In genomic region chr20:43840382-43841070, GRCh38 we compare ENCODE assay signal across 8 cellular contexts.
DNase-seq lines count a peak whose midpoint lies in the region; ATAC-seq and TF ChIP-seq lines count a peak whose summit lies in the region.

No MANE protein-coding gene starts in this region.

- peaks cover 58% of the 10 kb centered on the region for H3K4me1 Mint-ChIP-seq in activated CD8-positive, alpha-beta memory T cell treated with anti-CD3 and anti-CD28 coated beads, Interleukin-2, amount 10 ng/mL, durations not matched to agents 7 days and 5 days
- peaks cover 58% of the 10 kb centered on the region for H3K4me1 Mint-ChIP-seq in activated T-cell treated with anti-CD3 and anti-CD28 coated beads, Interleukin-2, amount 50 U/mL, for 72 hours (ENCODE audit: low read depth)

- no peaks in the 10 kb centered on the region for H3K36me3 Mint-ChIP-seq in activated CD8-positive, alpha-beta memory T cell treated with anti-CD3 and anti-CD28 coated beads, Interleukin-2, amount 10 ng/mL, durations not matched to agents 7 days and 5 days
- H3K36me3 Mint-ChIP-seq in activated T-cell treated with anti-CD3 and anti-CD28 coated beads, Interleukin-2, amount 50 U/mL, for 72 hours (ENCODE audit: insufficient read depth in 2 of 2), result no peaks in the 10 kb centered on the region

- H3K27me3 ChIP-seq in liver (ENCODE audit: control insufficient read depth in 4 of 4, insufficient read depth in 4 of 4, low read length in 3 of 4), result no peaks in the 10 kb centered on the region
- no peaks in the 10 kb centered on the region for H3K27me3 ChIP-seq in ovary

- H3K4me3 Mint-ChIP-seq in activated CD8-positive, alpha-beta memory T cell treated with anti-CD3 and anti-CD28 coated beads, Interleukin-2, amount 10 ng/mL, durations not matched to agents 7 days and 5 days, result peak overlapping the region; percentile 31
- peak overlapping the region; percentile 33 to 54 for H3K4me3 Mint-ChIP-seq in activated T-cell treated with anti-CD3 and anti-CD28 coated beads, Interleukin-2, amount 50 U/mL, for 72 hours

- TF ChIP-seq EP300 in ovary (IDR thresholded peaks at IDR 0.05), result no peak

- no peaks in the 10 kb centered on the region for H3K36me3 ChIP-seq in liver (ENCODE audit: control insufficient read depth in 4 of 4, insufficient read depth in 3 of 4, low read depth in 1 of 4, low read length in 3 of 4)
- no peaks in the 10 kb centered on the region for H3K36me3 ChIP-seq in ovary

- peak overlapping the region; percentile 66 for H3K27ac Mint-ChIP-seq in activated CD8-positive, alpha-beta memory T cell treated with anti-CD3 and anti-CD28 coated beads, Interleukin-2, amount 10 ng/mL, durations not matched to agents 7 days and 5 days
- peak overlapping the region; percentile 68 for H3K27ac Mint-ChIP-seq in activated T-cell treated with anti-CD3 and anti-CD28 coated beads, Interleukin-2, amount 50 U/mL, for 72 hours

- intact Hi-C loops in ovary (cut with DNase I), result no loop called here

- ATAC-seq in activated CD8-positive, alpha-beta memory T cell treated with anti-CD3 and anti-CD28 coated beads, Interleukin-2, amount 10 ng/mL, durations not matched to agents 7 days and 5 days, result peak; percentile 63
- ATAC-seq in activated T-cell treated with anti-CD3 and anti-CD28 coated beads, Interleukin-2, amount 50 U/mL, for 72 hours (replicated peaks in 1 of 2), result peak; percentile 37 to 51
- ATAC-seq in GM19328 (IDR thresholded peaks at IDR 0.05; ENCODE audit: unreplicated experiment), result no peak

- peak; percentile 20 to 66 for TF ChIP-seq RAD21 in liver (IDR thresholded peaks at IDR 0.05)

- WGBS in liver, result 65% methylated on average over 11 of the region's 11 CpGs
- WGBS in ovary, 3 donors, result 65 to 71% (median 68%) methylated on average over 11 of the region's 11 CpGs

- H3K27ac ChIP-seq in liver (ENCODE audit: low read depth in 1 of 2, low read length in 2 of 2) (no peak overlapping the region), ovary (no peak overlapping the region)

- H3K27me3 Mint-ChIP-seq in activated CD8-positive, alpha-beta memory T cell treated with anti-CD3 and anti-CD28 coated beads, Interleukin-2, amount 10 ng/mL, durations not matched to agents 7 days and 5 days, result peaks cover 36% of the 10 kb centered on the region
- peaks cover 29% of the 10 kb centered on the region for H3K27me3 Mint-ChIP-seq in activated T-cell treated with anti-CD3 and anti-CD28 coated beads, Interleukin-2, amount 50 U/mL, for 72 hours (ENCODE audit: low read depth)

- CTCF ChIA-PET in activated CD8-positive, alpha-beta memory T cell treated with anti-CD3 and anti-CD28 coated beads, Interleukin-2, amount 10 ng/mL, durations not matched to agents 7 days and 5 days (lab: Charles Lee), result interaction anchor here (0.6 to 3.1 kb wide), 21 partner anchors 10 to 470 kb away, joined by 3 to 40 read pairs (median 4); partner anchors contain the start of gene FITM2

- no peaks in the 10 kb centered on the region for H3K9me3 Mint-ChIP-seq in activated CD8-positive, alpha-beta memory T cell treated with anti-CD3 and anti-CD28 coated beads, Interleukin-2, amount 10 ng/mL, durations not matched to agents 7 days and 5 days (ENCODE audit: low read depth)
- H3K9me3 Mint-ChIP-seq in activated T-cell treated with anti-CD3 and anti-CD28 coated beads, Interleukin-2, amount 50 U/mL, for 72 hours, result no peaks in the 10 kb centered on the region

- H3K4me1 ChIP-seq in liver (ENCODE audit: control insufficient read depth in 4 of 4, insufficient read depth in 4 of 4, low read length in 3 of 4) (no peaks in the 10 kb centered on the region), ovary (ENCODE audit: insufficient read depth) (no peaks in the 10 kb centered on the region)

- H3K9ac ChIP-seq in liver (ENCODE audit: low read depth in 1 of 2, low read length in 2 of 2), result no peak overlapping the region

- H3K4me3 ChIP-seq in liver (ENCODE audit: low read depth in 1 of 3, low read length in 3 of 3) (no peak overlapping the region), ovary (no peak overlapping the region)

- peak; percentile 15 for TF ChIP-seq CTCF in liver (IDR thresholded peaks at IDR 0.05; ENCODE audit: low read depth, low read length, missing input control)
- TF ChIP-seq CTCF in ovary (IDR thresholded peaks at IDR 0.05), result no peak

- no peak for TF ChIP-seq POLR2A in ovary (IDR thresholded peaks at IDR 0.05)

- H3K9me3 ChIP-seq in liver (ENCODE audit: control insufficient read depth in 4 of 4, low read length in 3 of 4) (no peaks in the 10 kb centered on the region), ovary (no peaks in the 10 kb centered on the region)

- peak; percentile 82 for DNase-seq in activated CD8-positive, alpha-beta memory T cell treated with anti-CD3 and anti-CD28 coated beads, Interleukin-2, amount 10 ng/mL, durations not matched to agents 7 days and 5 days
- DNase-seq in activated CD8-positive, alpha-beta memory T cell treated with anti-CD3 and anti-CD28 coated beads for 24 hours, result no peak
- DNase-seq in NCI-H2227 treated with DMSO at 0.1 percent for 48 hours (lab: John Stamatoyannopoulos, UW) (peak; percentile 28), ovary (no peak), NCI-H2029 (lab: John Stamatoyannopoulos, UW) (no peak)
- peak; percentile 46 to 48 for DNase-seq in activated T-cell treated with anti-CD3 and anti-CD28 coated beads, Interleukin-2, amount 50 U/mL, for 72 hours

TF ChIP-seq in liver, 16 proteins besides CTCF, POLR2A, EP300 and RAD21:
- no peak for TF ChIP-seq NR2F2 (IDR thresholded peaks at IDR 0.05)
- no peak for TF ChIP-seq ATF3 (IDR thresholded peaks at IDR 0.05)
- no peak for TF ChIP-seq SP1 (IDR thresholded peaks at IDR 0.05)
- TF ChIP-seq RXRA (IDR thresholded peaks at IDR 0.05), result no peak
- TF ChIP-seq, protein P1, sequence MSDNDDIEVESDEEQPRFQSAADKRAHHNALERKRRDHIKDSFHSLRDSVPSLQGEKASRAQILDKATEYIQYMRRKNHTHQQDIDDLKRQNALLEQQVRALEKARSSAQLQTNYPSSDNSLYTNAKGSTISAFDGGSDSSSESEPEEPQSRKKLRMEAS (IDR thresholded peaks at IDR 0.05), result no peak
- no peak for TF ChIP-seq TAF1 (conservative IDR thresholded peaks at IDR 0.05)
- TF ChIP-seq HNF4G (IDR thresholded peaks at IDR 0.05), result no peak
- no peak for TF ChIP-seq EGR1 (IDR thresholded peaks at IDR 0.05; ENCODE audit: low read depth in 2 of 2)
- no peak for TF ChIP-seq FOXA1 (IDR thresholded peaks at IDR 0.05)
- no peak for TF ChIP-seq HNF4A (conservative IDR thresholded peaks at IDR 0.05)
- TF ChIP-seq, protein P2, sequence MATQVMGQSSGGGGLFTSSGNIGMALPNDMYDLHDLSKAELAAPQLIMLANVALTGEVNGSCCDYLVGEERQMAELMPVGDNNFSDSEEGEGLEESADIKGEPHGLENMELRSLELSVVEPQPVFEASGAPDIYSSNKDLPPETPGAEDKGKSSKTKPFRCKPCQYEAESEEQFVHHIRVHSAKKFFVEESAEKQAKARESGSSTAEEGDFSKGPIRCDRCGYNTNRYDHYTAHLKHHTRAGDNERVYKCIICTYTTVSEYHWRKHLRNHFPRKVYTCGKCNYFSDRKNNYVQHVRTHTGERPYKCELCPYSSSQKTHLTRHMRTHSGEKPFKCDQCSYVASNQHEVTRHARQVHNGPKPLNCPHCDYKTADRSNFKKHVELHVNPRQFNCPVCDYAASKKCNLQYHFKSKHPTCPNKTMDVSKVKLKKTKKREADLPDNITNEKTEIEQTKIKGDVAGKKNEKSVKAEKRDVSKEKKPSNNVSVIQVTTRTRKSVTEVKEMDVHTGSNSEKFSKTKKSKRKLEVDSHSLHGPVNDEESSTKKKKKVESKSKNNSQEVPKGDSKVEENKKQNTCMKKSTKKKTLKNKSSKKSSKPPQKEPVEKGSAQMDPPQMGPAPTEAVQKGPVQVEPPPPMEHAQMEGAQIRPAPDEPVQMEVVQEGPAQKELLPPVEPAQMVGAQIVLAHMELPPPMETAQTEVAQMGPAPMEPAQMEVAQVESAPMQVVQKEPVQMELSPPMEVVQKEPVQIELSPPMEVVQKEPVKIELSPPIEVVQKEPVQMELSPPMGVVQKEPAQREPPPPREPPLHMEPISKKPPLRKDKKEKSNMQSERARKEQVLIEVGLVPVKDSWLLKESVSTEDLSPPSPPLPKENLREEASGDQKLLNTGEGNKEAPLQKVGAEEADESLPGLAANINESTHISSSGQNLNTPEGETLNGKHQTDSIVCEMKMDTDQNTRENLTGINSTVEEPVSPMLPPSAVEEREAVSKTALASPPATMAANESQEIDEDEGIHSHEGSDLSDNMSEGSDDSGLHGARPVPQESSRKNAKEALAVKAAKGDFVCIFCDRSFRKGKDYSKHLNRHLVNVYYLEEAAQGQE (IDR thresholded peaks at IDR 0.05), result no peak
- TF ChIP-seq FOXA2 (IDR thresholded peaks at IDR 0.05), result no peak
- TF ChIP-seq YY1 (IDR thresholded peaks at IDR 0.05), result no peak
- TF ChIP-seq ZBTB33 (IDR thresholded peaks at IDR 0.05), result no peak
- no peak for TF ChIP-seq JUND (IDR thresholded peaks at IDR 0.05)
- no peak for TF ChIP-seq GABPA (IDR thresholded peaks at IDR 0.05 in 1 of 2, conservative IDR thresholded peaks at IDR 0.05 in 1 of 2)

Comparison
In these comparisons a context has a peak if more than half of its experiments do, and no peak if none do; other contexts are left out.
1. DNase-seq: peak in activated CD8-positive, alpha-beta memory T cell treated with anti-CD3 and anti-CD28 coated beads, Interleukin-2, amount 10 ng/mL, durations not matched to agents 7 days and 5 days (single experiment), NCI-H2227 treated with DMSO at 0.1 percent for 48 hours (single experiment) and activated T-cell treated with anti-CD3 and anti-CD28 coated beads, Interleukin-2, amount 50 U/mL, for 72 hours (2 of 2); none in activated CD8-positive, alpha-beta memory T cell treated with anti-CD3 and anti-CD28 coated beads for 24 hours (single experiment), ovary (0 of 5) and NCI-H2029 (single experiment).